8 cellular contexts compared by ENCODE assay signal in the genomic region with DNA sequence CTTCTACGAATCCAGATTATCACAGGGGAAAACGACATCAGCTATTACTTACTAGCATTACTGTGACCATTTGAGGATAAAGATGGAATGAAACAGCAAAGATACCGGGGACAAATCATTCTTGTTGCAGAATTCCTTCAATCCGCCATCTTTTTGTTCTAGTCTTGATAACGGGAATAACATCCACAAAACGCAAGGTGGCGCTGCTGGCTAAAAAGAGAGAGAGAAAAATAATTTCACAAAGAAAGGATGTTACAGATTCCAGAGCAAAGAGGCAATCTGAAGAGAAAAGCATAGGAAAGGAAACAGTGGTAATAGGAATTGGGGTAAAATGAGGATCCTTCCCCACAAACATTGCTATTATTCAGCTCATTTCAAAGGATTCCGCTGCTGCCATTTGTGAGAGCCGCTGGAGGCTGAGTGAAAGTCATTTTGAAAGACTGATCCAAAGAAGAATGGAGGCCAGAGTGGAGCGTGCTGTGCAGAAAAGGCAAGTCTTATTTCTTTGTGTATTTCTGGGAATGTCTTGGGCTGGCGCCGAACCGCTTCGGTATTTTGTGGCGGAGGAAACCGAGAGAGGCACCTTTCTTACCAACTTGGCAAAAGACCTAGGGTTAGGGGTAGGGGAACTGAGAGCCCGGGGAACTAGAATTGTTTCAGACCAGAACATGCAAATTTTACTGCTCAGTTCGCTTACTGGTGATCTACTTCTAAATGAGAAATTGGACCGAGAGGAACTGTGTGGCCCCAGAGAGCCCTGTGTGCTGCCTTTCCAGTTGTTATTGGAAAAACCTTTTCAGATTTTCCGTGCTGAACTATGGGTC. TPM values are rescaled to one million over a fixed set of nuclear protein-coding genes. Genes with fewer than 3 reads are reported as not detected.
A peak's percentile ranks its signal among the peaks of the same experiment; 100 is the strongest.
DNase-seq lines count a peak whose midpoint lies in the region; ATAC-seq, FAIRE-seq and TF ChIP-seq lines count a peak whose summit lies in the region.

PCDHB7 (plus strand) TSS at position 264 of the 824 bp plus-strand sequence; CDS start at position 456, 192 bp downstream.

- peaks cover 31% of the 10 kb centered on the region for H3K9me3 Mint-ChIP-seq in Caco-2 (ENCODE audit: unreplicated experiment)

- POLR2A ChIA-PET in Caco-2 (lab: Charles Lee) = no interaction called here

- no peak within 1 kb of the TSS for H3K4me3 Mint-ChIP-seq in Caco-2 (ENCODE audit: unreplicated experiment)

- H3K36me3 ChIP-seq in Caco-2 (ENCODE audit: control insufficient read depth, insufficient read depth, low read length) = no peaks in the 10 kb centered on the region
- peaks cover 0 to 2% (median 0%) of the 10 kb centered on the region in 4 donors for H3K36me3 ChIP-seq in liver (ENCODE audit: control insufficient read depth in 4 of 4, insufficient read depth in 3 of 4, low read depth in 1 of 4, low read length in 3 of 4)

- FAIRE-seq in HTR-8/SVneo (lab: Jason Lieb, UNC) = no peak

- H3K27me3 ChIP-seq in Caco-2 (replicated peaks; ENCODE audit: control insufficient read depth, insufficient read depth, low read length) (no peaks in the 10 kb centered on the region), liver (ENCODE audit: control insufficient read depth in 4 of 4, insufficient read depth in 4 of 4, low read length in 3 of 4) (peaks cover 0 to 12% (median 4%) of the 10 kb centered on the region in 4 donors)

- ATAC-seq in GM19395 (IDR thresholded peaks at IDR 0.05; ENCODE audit: unreplicated experiment) (no peak), left colon (no peak)

- intact Hi-C loops in Caco-2 (cut with micrococcal nuclease; ENCODE audit: unreplicated experiment) (no loop called here), left colon (cut with DNase I, micrococcal nuclease) (no loop called here)

- H3K4me1 ChIP-seq in Caco-2 (no peaks in the 10 kb centered on the region), liver (ENCODE audit: control insufficient read depth in 4 of 4, insufficient read depth in 4 of 4, low read length in 3 of 4) (no peaks in the 10 kb centered on the region)

- H3K9me3 ChIP-seq in Caco-2 = no peaks in the 10 kb centered on the region
- H3K9me3 ChIP-seq in liver (ENCODE audit: control insufficient read depth in 4 of 4, low read length in 3 of 4) = peaks cover 11 to 52% (median 22%) of the 10 kb centered on the region in 4 donors

- no peak for DNase-seq in Caco-2
- peak; percentile 61 for DNase-seq in HuH-7.5 (ENCODE audit: low spot score)
- peak; percentile 14 for DNase-seq in activated CD4-positive, alpha-beta T cell treated with anti-CD3 and anti-CD28 coated beads, Interleukin-2, amount 50 U/mL, for 1 hour
- no peak for DNase-seq in HTR-8/SVneo (ENCODE audit: insufficient read length, low spot score)
- no peak for DNase-seq in left colon
- no peak for DNase-seq in epidermal melanocyte (ENCODE audit: insufficient read length, low spot score)

- no peaks in the 10 kb centered on the region for H3K27me3 Mint-ChIP-seq in Caco-2 (ENCODE audit: insufficient read depth, unreplicated experiment)

- BruUV-seq in Caco-2 (replicated peaks; lab: Mats Ljungman, UMichigan) = no TSS peak

- TF ChIP-seq CTCF in Caco-2 (IDR thresholded peaks at IDR 0.05; ENCODE audit: insufficient read depth in 1 of 2, low read depth in 1 of 2, low read length in 1 of 2, severe bottlenecking in 1 of 2, unreplicated experiment in 1 of 2) (peak; percentile 8 to 27), liver (IDR thresholded peaks at IDR 0.05; ENCODE audit: low read depth, low read length, missing input control) (peak; percentile 24)

- H3K4me3 ChIP-seq in Caco-2 (ENCODE audit: low read depth, low read length) = no peak within 1 kb of the TSS
- H3K4me3 ChIP-seq in liver (ENCODE audit: low read depth in 1 of 3, low read length in 3 of 3) = peak within 1 kb of the TSS in 2 of 3 donors; percentile 28 to 39

- 22% methylated on average over 20 of the region's 20 CpGs for WGBS in liver

- CTCF ChIA-PET in Caco-2 (lab: Charles Lee) = interaction anchor here (0.7 to 0.9 kb wide), 2 partner anchors 10 to 391 kb away, joined by 3 read pairs; partner anchors contain the start of gene PCDHB16

- H3K27ac ChIP-seq in liver (ENCODE audit: low read depth in 1 of 2, low read length in 2 of 2) = no peak within 1 kb of the TSS

- peak in 1 of 2 donors; percentile 23 for TF ChIP-seq RAD21 in liver (IDR thresholded peaks at IDR 0.05)

- H3K9ac ChIP-seq in liver (ENCODE audit: low read depth in 1 of 2, low read length in 2 of 2) = no peak within 1 kb of the TSS

- no peaks in the 10 kb centered on the region for H3K36me3 Mint-ChIP-seq in Caco-2 (ENCODE audit: insufficient read depth, unreplicated experiment)

- H3K4me1 Mint-ChIP-seq in Caco-2 (ENCODE audit: low read depth, unreplicated experiment) = no peaks in the 10 kb centered on the region

- H3K27ac Mint-ChIP-seq in Caco-2 (ENCODE audit: unreplicated experiment) = no peak within 1 kb of the TSS

TF ChIP-seq in liver, 16 proteins besides CTCF, POLR2A, EP300 and RAD21:
- no peak for TF ChIP-seq NR2F2 (IDR thresholded peaks at IDR 0.05)
- no peak for TF ChIP-seq SP1 (IDR thresholded peaks at IDR 0.05)
- TF ChIP-seq RXRA (IDR thresholded peaks at IDR 0.05) = no peak
- TF ChIP-seq, protein P1, sequence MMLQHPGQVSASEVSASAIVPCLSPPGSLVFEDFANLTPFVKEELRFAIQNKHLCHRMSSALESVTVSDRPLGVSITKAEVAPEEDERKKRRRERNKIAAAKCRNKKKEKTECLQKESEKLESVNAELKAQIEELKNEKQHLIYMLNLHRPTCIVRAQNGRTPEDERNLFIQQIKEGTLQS (IDR thresholded peaks at IDR 0.05) = no peak
- TF ChIP-seq, protein P2, sequence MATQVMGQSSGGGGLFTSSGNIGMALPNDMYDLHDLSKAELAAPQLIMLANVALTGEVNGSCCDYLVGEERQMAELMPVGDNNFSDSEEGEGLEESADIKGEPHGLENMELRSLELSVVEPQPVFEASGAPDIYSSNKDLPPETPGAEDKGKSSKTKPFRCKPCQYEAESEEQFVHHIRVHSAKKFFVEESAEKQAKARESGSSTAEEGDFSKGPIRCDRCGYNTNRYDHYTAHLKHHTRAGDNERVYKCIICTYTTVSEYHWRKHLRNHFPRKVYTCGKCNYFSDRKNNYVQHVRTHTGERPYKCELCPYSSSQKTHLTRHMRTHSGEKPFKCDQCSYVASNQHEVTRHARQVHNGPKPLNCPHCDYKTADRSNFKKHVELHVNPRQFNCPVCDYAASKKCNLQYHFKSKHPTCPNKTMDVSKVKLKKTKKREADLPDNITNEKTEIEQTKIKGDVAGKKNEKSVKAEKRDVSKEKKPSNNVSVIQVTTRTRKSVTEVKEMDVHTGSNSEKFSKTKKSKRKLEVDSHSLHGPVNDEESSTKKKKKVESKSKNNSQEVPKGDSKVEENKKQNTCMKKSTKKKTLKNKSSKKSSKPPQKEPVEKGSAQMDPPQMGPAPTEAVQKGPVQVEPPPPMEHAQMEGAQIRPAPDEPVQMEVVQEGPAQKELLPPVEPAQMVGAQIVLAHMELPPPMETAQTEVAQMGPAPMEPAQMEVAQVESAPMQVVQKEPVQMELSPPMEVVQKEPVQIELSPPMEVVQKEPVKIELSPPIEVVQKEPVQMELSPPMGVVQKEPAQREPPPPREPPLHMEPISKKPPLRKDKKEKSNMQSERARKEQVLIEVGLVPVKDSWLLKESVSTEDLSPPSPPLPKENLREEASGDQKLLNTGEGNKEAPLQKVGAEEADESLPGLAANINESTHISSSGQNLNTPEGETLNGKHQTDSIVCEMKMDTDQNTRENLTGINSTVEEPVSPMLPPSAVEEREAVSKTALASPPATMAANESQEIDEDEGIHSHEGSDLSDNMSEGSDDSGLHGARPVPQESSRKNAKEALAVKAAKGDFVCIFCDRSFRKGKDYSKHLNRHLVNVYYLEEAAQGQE (IDR thresholded peaks at IDR 0.05) = no peak
- TF ChIP-seq HNF4G (IDR thresholded peaks at IDR 0.05) = no peak
- no peak for TF ChIP-seq YY1 (IDR thresholded peaks at IDR 0.05)
- TF ChIP-seq ZBTB33 (IDR thresholded peaks at IDR 0.05) = no peak
- no peak for TF ChIP-seq GABPA (IDR thresholded peaks at IDR 0.05 in 1 of 2, conservative IDR thresholded peaks at IDR 0.05 in 1 of 2)
- TF ChIP-seq EGR1 (IDR thresholded peaks at IDR 0.05; ENCODE audit: low read depth in 2 of 2) = no peak
- no peak for TF ChIP-seq TAF1 (conservative IDR thresholded peaks at IDR 0.05)
- TF ChIP-seq, protein P3, sequence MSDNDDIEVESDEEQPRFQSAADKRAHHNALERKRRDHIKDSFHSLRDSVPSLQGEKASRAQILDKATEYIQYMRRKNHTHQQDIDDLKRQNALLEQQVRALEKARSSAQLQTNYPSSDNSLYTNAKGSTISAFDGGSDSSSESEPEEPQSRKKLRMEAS (IDR thresholded peaks at IDR 0.05) = no peak
- TF ChIP-seq FOXA1 (IDR thresholded peaks at IDR 0.05) = no peak

RNA-seq across cellular contexts. Expression of gene PCDHB7, which starts in this region (rescaled TPM):
- not detected in 2 replicates for total RNA-seq in Caco-2 (2022)
- total RNA-seq in liver = under 1 TPM; 0.08 to 0.09 TPM
- polyA plus RNA-seq in liver = under 1 TPM in 1 of 2 donors, not detected in 1; 0.21 TPM
- under 1 TPM; 0.12 to 0.34 TPM for total RNA-seq in left colon

Comparison
In these comparisons a context has a peak if more than half of its experiments do, and no peak if none do; other contexts are left out.
1. DNase-seq: peak in HuH-7.5 (single experiment) and activated CD4-positive, alpha-beta T cell treated with anti-CD3 and anti-CD28 coated beads, Interleukin-2, amount 50 U/mL, for 1 hour (single experiment); none in Caco-2 (0 of 2), HTR-8/SVneo (single experiment), left colon (0 of 2) and epidermal melanocyte (single experiment).